14 cellular contexts compared by ENCODE assay signal in genomic region chr3:172678068-172678467, GRCh38. TPM values are rescaled to one million over a fixed set of nuclear protein-coding genes. Genes with fewer than 3 reads are reported as not detected.
DNase-seq lines count a peak whose midpoint lies in the region; ATAC-seq and TF ChIP-seq lines count a peak whose summit lies in the region.
"Had no signal": no experiment of that assay in that cellular context is flagged by ENCODE, and none has a peak within 500 bp of the region (broad histone marks: within the 10 kb centered on the region; RNA-seq: fewer than 3 reads in every experiment).

No MANE protein-coding gene starts in this region.

- H3K9me3 Mint-ChIP-seq in CD14-positive monocyte (peaks cover 0 to 2% (median 0%) of the 10 kb centered on the region in 7 donors), neural crest cell (no peaks in the 10 kb centered on the region)
- H3K9me3 Mint-ChIP-seq in stimulated activated memory B cell treated with anti-CD40 and anti-IgM and Interleukin-4, amounts not matched to agents 10 μg/mL and 1 μg/mL and 100 μg/mL, for 72 hours, result no peaks in the 10 kb centered on the region
- H3K9me3 Mint-ChIP-seq: activated T-cell treated with anti-CD3 and anti-CD28 coated beads, Interleukin-2, amount 50 U/mL, for 24 hours; immature natural killer cell had no signal

- POLR2A ChIA-PET in PC-9 (lab: Charles Lee; ENCODE audit: unreplicated experiment), result no interaction called here

- no peaks in the 10 kb centered on the region for H3K9me2 ChIP-seq in PC-9 (ENCODE audit: insufficient read depth)
- H3K9me2 ChIP-seq in MM.1S (replicated peaks; ENCODE audit: insufficient read depth, low read length), result no peaks in the 10 kb centered on the region

- peaks cover 18% of the 10 kb centered on the region; the same call in 1 of the 2 replicates for H3F3A ChIP-seq in PC-9 (ENCODE audit: insufficient read depth, low read depth)
- H3F3A ChIP-seq in MM.1S (ENCODE audit: insufficient read depth, low read length), result no peaks in the 10 kb centered on the region

- peaks cover 0 to 2% (median 0%) of the 10 kb centered on the region in 3 donors for H3K27me3 Mint-ChIP-seq in CD14-positive monocyte (ENCODE audit: low read depth in 3 of 3)
- no peaks in the 10 kb centered on the region for H3K27me3 Mint-ChIP-seq in neural crest cell (ENCODE audit: low read depth)
- H3K27me3 Mint-ChIP-seq in stimulated activated memory B cell treated with anti-CD40 and anti-IgM and Interleukin-4, amounts not matched to agents 10 μg/mL and 1 μg/mL and 100 μg/mL, for 72 hours, result no peaks in the 10 kb centered on the region
- H3K27me3 Mint-ChIP-seq: activated T-cell treated with anti-CD3 and anti-CD28 coated beads, Interleukin-2, amount 50 U/mL, for 24 hours; naive thymus-derived CD8-positive, alpha-beta T cell had no signal

- H3K4me2 ChIP-seq in PC-9 (no peak overlapping the region), MM.1S (ENCODE audit: low read depth, low read length) (no peak overlapping the region)

- H3K4me3 ChIP-seq in PC-9 (no peak overlapping the region), epithelial cell of proximal tubule (ENCODE audit: low read depth, low read length) (peak overlapping the region; percentile 21), MM.1S (ENCODE audit: low read length) (no peak overlapping the region)
- H3K4me3 ChIP-seq: BLaER1 treated with 17β-estradiol and CSF1 and Interleukin-3, amounts not matched to agents 10 nM and 100 nM; SK-N-MC had no signal

- CTCF ChIA-PET in PC-9 (lab: Charles Lee), result interaction anchor here (0.6 to 1.1 kb wide), 2 partner anchors 55 to 72 kb away, joined by 3 to 7 read pairs; partner anchors contain the start of gene ECT2

- H3K36me3 ChIP-seq in PC-9 (ENCODE audit: low read depth) (0 out of 2 replicates have a peak, but pooled peaks cover 5% of the 10 kb centered on the region), MM.1S (replicated peaks; ENCODE audit: insufficient read depth, low read length) (no peaks in the 10 kb centered on the region)

- H3K27ac Mint-ChIP-seq in CD14-positive monocyte (peak overlapping the region; percentile 19 to 94 (median 68)), neural crest cell (ENCODE audit: unreplicated experiment) (no peak overlapping the region)
- H3K27ac Mint-ChIP-seq in stimulated activated memory B cell treated with anti-CD40 and anti-IgM and Interleukin-4, amounts not matched to agents 10 μg/mL and 1 μg/mL and 100 μg/mL, for 72 hours, result no peak overlapping the region
- H3K27ac Mint-ChIP-seq: activated T-cell treated with anti-CD3 and anti-CD28 coated beads, Interleukin-2, amount 50 U/mL, for 24 hours; immature natural killer cell; naive thymus-derived CD8-positive, alpha-beta T cell had no signal

- peaks cover 12% of the 10 kb centered on the region in 2 donors for H3K36me3 Mint-ChIP-seq in CD14-positive monocyte
- no peaks in the 10 kb centered on the region for H3K36me3 Mint-ChIP-seq in neural crest cell (ENCODE audit: low read depth)
- H3K36me3 Mint-ChIP-seq in stimulated activated memory B cell treated with anti-CD40 and anti-IgM and Interleukin-4, amounts not matched to agents 10 μg/mL and 1 μg/mL and 100 μg/mL, for 72 hours, result peaks cover 11% of the 10 kb centered on the region
- H3K36me3 Mint-ChIP-seq: immature natural killer cell had no signal

- ATAC-seq in stimulated activated memory B cell treated with anti-CD40 and anti-IgM and Interleukin-4, amounts not matched to agents 10 μg/mL and 1 μg/mL and 100 μg/mL, for 72 hours, result no peak
- ATAC-seq in GM18873 (IDR thresholded peaks at IDR 0.05; ENCODE audit: low FRiP score, unreplicated experiment), result no peak
- ATAC-seq in HG03159 (IDR thresholded peaks at IDR 0.05; ENCODE audit: unreplicated experiment), result no peak
- ATAC-seq: naive thymus-derived CD8-positive, alpha-beta T cell had no signal

- no peaks in the 10 kb centered on the region for H3K9me3 ChIP-seq in PC-9 (ENCODE audit: insufficient read depth, low read depth)
- H3K9me3 ChIP-seq in MM.1S (replicated peaks; ENCODE audit: insufficient read depth, low read length), result no peaks in the 10 kb centered on the region

- H3K27ac ChIP-seq in PC-9, result peak overlapping the region; percentile 36
- no peak overlapping the region for H3K27ac ChIP-seq in MM.1S (ENCODE audit: low read length)
- H3K27ac ChIP-seq: SK-N-MC had no signal

- DNase-seq in CD14-positive monocyte (ENCODE audit: low spot score) (no peak), PC-9 (peak; percentile 15 to 33), epithelial cell of proximal tubule (ENCODE audit: low read depth) (no peak), neural crest cell (ENCODE audit: low read depth, low spot score) (no peak), MM.1S (no peak)
- DNase-seq: activated T-cell treated with anti-CD3 and anti-CD28 coated beads, Interleukin-2, amount 50 U/mL, for 24 hours; immature natural killer cell; naive thymus-derived CD8-positive, alpha-beta T cell; NCI-H69 had no signal

- no peak overlapping the region for H3K9ac ChIP-seq in MM.1S (ENCODE audit: low read length)
- H3K9ac ChIP-seq: BLaER1 treated with 17β-estradiol and CSF1 and Interleukin-3, amounts not matched to agents 10 nM and 100 nM had no signal

- H3K4me3 Mint-ChIP-seq in CD14-positive monocyte (no peak overlapping the region), neural crest cell (peak overlapping the region; percentile 33)
- H3K4me3 Mint-ChIP-seq in stimulated activated memory B cell treated with anti-CD40 and anti-IgM and Interleukin-4, amounts not matched to agents 10 μg/mL and 1 μg/mL and 100 μg/mL, for 72 hours, result no peak overlapping the region
- H3K4me3 Mint-ChIP-seq: activated T-cell treated with anti-CD3 and anti-CD28 coated beads, Interleukin-2, amount 50 U/mL, for 24 hours; immature natural killer cell; naive thymus-derived CD8-positive, alpha-beta T cell had no signal

- H3K4me1 Mint-ChIP-seq in CD14-positive monocyte (peaks cover 32% of the 10 kb centered on the region), neural crest cell (peaks cover 29% of the 10 kb centered on the region)
- peaks cover 10% of the 10 kb centered on the region for H3K4me1 Mint-ChIP-seq in stimulated activated memory B cell treated with anti-CD40 and anti-IgM and Interleukin-4, amounts not matched to agents 10 μg/mL and 1 μg/mL and 100 μg/mL, for 72 hours

- H3K4me1 ChIP-seq in PC-9 (replicated peaks; ENCODE audit: insufficient read depth) (peaks cover 29% of the 10 kb centered on the region), MM.1S (ENCODE audit: low read length) (no peaks in the 10 kb centered on the region)

- H3K27me3 ChIP-seq in PC-9 (ENCODE audit: insufficient read depth, low read depth) (no peaks in the 10 kb centered on the region), MM.1S (replicated peaks; ENCODE audit: insufficient read depth, low read length) (no peaks in the 10 kb centered on the region)
- H3K27me3 ChIP-seq: BLaER1 treated with 17β-estradiol and CSF1 and Interleukin-3, amounts not matched to agents 10 nM and 100 nM had no signal

- H3K79me2 ChIP-seq in PC-9 (ENCODE audit: low read depth) (peaks cover 88% of the 10 kb centered on the region), MM.1S (ENCODE audit: low read length) (no peaks in the 10 kb centered on the region)

- no TSS peak for BruUV-seq in PC-9 (replicated peaks; lab: Mats Ljungman, UMichigan)

- intact Hi-C loops in CD14-positive monocyte (cut with micrococcal nuclease), result loop anchor here (5.0 kb wide), 2 partner anchors 34 to 74 kb away; partner anchors contain the start of genes ECT2 (in 1 of the 2) and NCEH1 (in 1 of the 2)
- intact Hi-C loops in PC-9 (cut with micrococcal nuclease; ENCODE audit: unreplicated experiment), result no loop called here

- H4K20me1 ChIP-seq in PC-9 (ENCODE audit: insufficient read depth) (no peaks in the 10 kb centered on the region), MM.1S (ENCODE audit: insufficient read depth, low read length) (no peaks in the 10 kb centered on the region)
- H4K20me1 ChIP-seq: BLaER1 treated with 17β-estradiol and CSF1 and Interleukin-3, amounts not matched to agents 10 nM and 100 nM had no signal

- TF ChIP-seq CTCF in CD14-positive monocyte (IDR thresholded peaks at IDR 0.05) (no peak), PC-9 (conservative IDR thresholded peaks at IDR 0.05) (no peak), epithelial cell of proximal tubule (conservative IDR thresholded peaks at IDR 0.05; ENCODE audit: low read depth, low read length) (no peak), neural crest cell (conservative IDR thresholded peaks at IDR 0.05) (no peak), MM.1S (IDR thresholded peaks at IDR 0.05; ENCODE audit: low read length) (no peak)

- H2AFZ ChIP-seq in PC-9 (no peak overlapping the region), MM.1S (ENCODE audit: low read length) (no peak overlapping the region)

RNA-seq across cellular contexts. Expression of gene NCEH1, which starts 32.8 kb away (rescaled TPM):
- 10 to 100 TPM; 20.7 to 23.9 TPM for polyA plus RNA-seq in CD14-positive monocyte
- total RNA-seq in PC-9 (2021), result 39.6 and 43.5 TPM in 2 replicates
- 67.1 and 72.9 TPM in 2 replicates for total RNA-seq in epithelial cell of proximal tubule
- 1.8 and 2.3 TPM in 2 replicates for total RNA-seq in neural crest cell

Comparison
In these comparisons a context has a peak if more than half of its experiments do, and no peak if none do; other contexts are left out.
1. DNase-seq: peak in PC-9 (2 of 2); none in CD14-positive monocyte (single experiment), epithelial cell of proximal tubule (single experiment), neural crest cell (single experiment) and MM.1S (single experiment).
2. H3K27ac Mint-ChIP-seq: peak in CD14-positive monocyte (7 of 7); none in neural crest cell (single experiment) and stimulated activated memory B cell treated with anti-CD40 and anti-IgM and Interleukin-4, amounts not matched to agents 10 μg/mL and 1 μg/mL and 100 μg/mL, for 72 hours (single experiment).
3. RNA of gene NCEH1, which starts 32.8 kb away (total RNA-seq): 67.1 to 72.9 TPM in epithelial cell of proximal tubule and 39.6 to 43.5 TPM in PC-9; 1.8 to 2.3 TPM in neural crest cell; every median in the first group is over 10 times any median in the second.